ENCODE assay signal across 8 cellular contexts in the genomic region with DNA sequence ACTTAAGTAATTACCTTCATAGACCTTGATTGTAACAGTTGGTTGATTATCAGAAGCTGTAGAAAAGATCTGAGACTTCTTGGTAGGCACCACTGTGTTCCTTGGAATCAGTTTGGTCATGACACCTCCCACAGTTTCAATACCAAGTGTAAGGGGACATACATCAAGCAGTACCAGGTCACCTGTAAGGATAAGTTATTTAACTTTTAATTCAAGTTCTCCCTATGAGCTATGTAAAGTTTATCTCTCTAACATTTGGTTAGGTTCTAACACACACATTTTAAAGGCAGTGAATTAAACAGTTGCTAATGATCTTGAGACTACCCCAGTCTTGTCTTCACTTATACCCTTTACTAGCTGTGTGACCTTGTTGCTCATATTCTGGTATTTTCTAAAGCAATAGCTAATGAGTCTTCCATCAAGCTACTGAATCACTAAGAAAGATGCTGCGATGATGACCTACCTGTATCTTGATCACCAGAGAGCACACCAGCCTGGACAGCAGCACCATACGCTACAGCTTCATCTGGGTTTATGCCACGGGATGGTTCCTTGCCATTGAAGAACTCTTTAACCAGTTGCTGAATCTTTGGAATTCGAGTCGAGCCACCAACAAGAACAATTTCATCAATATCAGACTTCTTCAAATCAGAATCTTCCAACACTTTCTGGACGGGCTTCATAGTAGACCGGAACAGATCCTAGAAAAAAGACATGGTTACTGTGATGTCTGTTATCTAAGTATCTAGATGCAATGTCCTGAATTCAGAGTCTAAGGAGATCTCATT. TPM values are rescaled to one million over a fixed set of nuclear protein-coding genes. Genes with fewer than 3 reads are reported as not detected.
DNase-seq lines count a peak whose midpoint lies in the region; ATAC-seq lines count a peak whose summit lies in the region.

No MANE protein-coding gene starts in this region.

- H3K4me1 ChIP-seq in subcutaneous abdominal adipose tissue (ENCODE audit: control insufficient read depth in 5 of 5, insufficient read depth in 5 of 5, low read length in 5 of 5): peaks cover 0 to 64% (median 61%) of the 10 kb centered on the region in 5 donors

- H3K4me1 Mint-ChIP-seq in activated naive CD4-positive, alpha-beta T cell treated with anti-CD3 and anti-CD28 coated beads for 36 hours (ENCODE audit: low read depth): peaks cover 52% of the 10 kb centered on the region
- H3K4me1 Mint-ChIP-seq in activated naive CD8-positive, alpha-beta T cell (ENCODE audit: low read depth): peaks cover 57% of the 10 kb centered on the region
- H3K4me1 Mint-ChIP-seq in immature natural killer cell: peaks cover 63 to 74% of the 10 kb centered on the region in 2 donors

- DNase-seq in activated naive CD4-positive, alpha-beta T cell treated with anti-CD3 and anti-CD28 coated beads for 36 hours: no peak
- DNase-seq in activated naive CD4-positive, alpha-beta T cell treated with anti-CD3 and anti-CD28 coated beads, Interleukin-2, amount 50 U/mL, for 16 hours: no peak
- DNase-seq in immature natural killer cell (peak in 1 of 3 donors; percentile 16), DMS53 treated with DMSO at 0.1 percent for 48 hours (lab: John Stamatoyannopoulos, UW; ENCODE audit: unreplicated experiment) (no peak)

- peaks cover 28 to 56% (median 48%) of the 10 kb centered on the region in 5 donors for H3K36me3 ChIP-seq in subcutaneous abdominal adipose tissue (ENCODE audit: control insufficient read depth in 5 of 5, insufficient read depth in 5 of 5, low read length in 5 of 5)

- ATAC-seq in GM19397 (IDR thresholded peaks at IDR 0.05; ENCODE audit: unreplicated experiment): no peak
- ATAC-seq in HG02885 (IDR thresholded peaks at IDR 0.05; ENCODE audit: poor library complexity, unreplicated experiment): no peak

- H3K9me3 ChIP-seq in subcutaneous abdominal adipose tissue (ENCODE audit: control insufficient read depth in 5 of 5, low read length in 5 of 5): no peaks in the 10 kb centered on the region

- H3K9ac ChIP-seq in subcutaneous abdominal adipose tissue (ENCODE audit: low read length in 5 of 5): peak overlapping the region in 4 of 5 donors; percentile 8 to 39 (median 18)

- intact Hi-C loops in activated naive CD4-positive, alpha-beta T cell treated with anti-CD3 and anti-CD28 coated beads for 36 hours (cut with micrococcal nuclease): no loop called here

- H3K27ac Mint-ChIP-seq in activated naive CD4-positive, alpha-beta T cell treated with anti-CD3 and anti-CD28 coated beads for 36 hours: peak overlapping the region; percentile 99
- H3K27ac Mint-ChIP-seq in activated naive CD8-positive, alpha-beta T cell: peak overlapping the region; percentile 71
- peak overlapping the region; percentile 31 to 83 (median 56) for H3K27ac Mint-ChIP-seq in immature natural killer cell

- no peaks in the 10 kb centered on the region for H3K9me3 Mint-ChIP-seq in activated naive CD4-positive, alpha-beta T cell treated with anti-CD3 and anti-CD28 coated beads for 36 hours
- no peaks in the 10 kb centered on the region for H3K9me3 Mint-ChIP-seq in activated naive CD8-positive, alpha-beta T cell (ENCODE audit: low read depth)
- no peaks in the 10 kb centered on the region for H3K9me3 Mint-ChIP-seq in immature natural killer cell

- H3K27me3 Mint-ChIP-seq in activated naive CD4-positive, alpha-beta T cell treated with anti-CD3 and anti-CD28 coated beads for 36 hours (ENCODE audit: low read depth): peaks cover 2% of the 10 kb centered on the region
- H3K27me3 Mint-ChIP-seq in activated naive CD8-positive, alpha-beta T cell: no peaks in the 10 kb centered on the region
- peaks cover 21 to 42% (median 30%) of the 10 kb centered on the region in 3 donors for H3K27me3 Mint-ChIP-seq in immature natural killer cell (ENCODE audit: low read depth in 3 of 3)

- H3K4me3 ChIP-seq in subcutaneous abdominal adipose tissue (ENCODE audit: low read depth in 1 of 5, low read length in 5 of 5): peak overlapping the region in 3 of 5 donors; percentile 22 to 86 (median 44)

- H3K27ac ChIP-seq in subcutaneous abdominal adipose tissue (ENCODE audit: low read depth, low read length): no peak overlapping the region

- CTCF ChIA-PET in activated naive CD4-positive, alpha-beta T cell treated with anti-CD3 and anti-CD28 coated beads for 36 hours (lab: Charles Lee): no interaction called here

- H3K4me3 Mint-ChIP-seq in activated naive CD4-positive, alpha-beta T cell treated with anti-CD3 and anti-CD28 coated beads for 36 hours: peak overlapping the region; percentile 95
- peak overlapping the region; percentile 98 for H3K4me3 Mint-ChIP-seq in activated naive CD8-positive, alpha-beta T cell
- H3K4me3 Mint-ChIP-seq in immature natural killer cell: peak overlapping the region; percentile 76 to 100 (median 99)

- no peaks in the 10 kb centered on the region for H3K27me3 ChIP-seq in subcutaneous abdominal adipose tissue (ENCODE audit: control insufficient read depth in 5 of 5, insufficient read depth in 4 of 5, low read length in 5 of 5)

- H3K36me3 Mint-ChIP-seq in activated naive CD4-positive, alpha-beta T cell treated with anti-CD3 and anti-CD28 coated beads for 36 hours (ENCODE audit: low read depth): peaks cover 69% of the 10 kb centered on the region
- H3K36me3 Mint-ChIP-seq in activated naive CD8-positive, alpha-beta T cell: peaks cover 33% of the 10 kb centered on the region
- peaks cover 25 to 60% (median 45%) of the 10 kb centered on the region in 3 donors for H3K36me3 Mint-ChIP-seq in immature natural killer cell

RNA-seq across cellular contexts. Expression of a gene that starts 2.8 kb away (rescaled TPM):
- total RNA-seq in activated naive CD4-positive, alpha-beta T cell treated with anti-CD3 and anti-CD28 coated beads for 36 hours: 100 to 1,000 TPM; 136 to 138 TPM
- polyA plus RNA-seq in immature natural killer cell: 100 to 1,000 TPM; 192 to 379 (median 292) TPM

RNA-seq across cellular contexts. Expression of a gene that starts 23.3 kb away (rescaled TPM):
- 10 to 100 TPM; 38.1 to 40.0 TPM for total RNA-seq in activated naive CD4-positive, alpha-beta T cell treated with anti-CD3 and anti-CD28 coated beads for 36 hours
- polyA plus RNA-seq in immature natural killer cell: 10 to 100 TPM; 18.1 to 53.3 (median 28.7) TPM

RNA-seq across cellular contexts. Expression of a gene that starts 38.0 kb away (rescaled TPM):
- total RNA-seq in activated naive CD4-positive, alpha-beta T cell treated with anti-CD3 and anti-CD28 coated beads for 36 hours: 10 to 100 TPM; 18.4 to 19.8 TPM
- polyA plus RNA-seq in immature natural killer cell: 10 to 100 TPM; 23.6 to 44.1 (median 28.2) TPM

RNA-seq across cellular contexts. Expression of a gene that starts 48.7 kb away (rescaled TPM):
- total RNA-seq in activated naive CD4-positive, alpha-beta T cell treated with anti-CD3 and anti-CD28 coated beads for 36 hours: 10 to 100 TPM; 43.6 to 46.3 TPM
- 10 to 100 TPM; 34.3 to 48.2 (median 46.9) TPM for polyA plus RNA-seq in immature natural killer cell
